In the genomic region with DNA sequence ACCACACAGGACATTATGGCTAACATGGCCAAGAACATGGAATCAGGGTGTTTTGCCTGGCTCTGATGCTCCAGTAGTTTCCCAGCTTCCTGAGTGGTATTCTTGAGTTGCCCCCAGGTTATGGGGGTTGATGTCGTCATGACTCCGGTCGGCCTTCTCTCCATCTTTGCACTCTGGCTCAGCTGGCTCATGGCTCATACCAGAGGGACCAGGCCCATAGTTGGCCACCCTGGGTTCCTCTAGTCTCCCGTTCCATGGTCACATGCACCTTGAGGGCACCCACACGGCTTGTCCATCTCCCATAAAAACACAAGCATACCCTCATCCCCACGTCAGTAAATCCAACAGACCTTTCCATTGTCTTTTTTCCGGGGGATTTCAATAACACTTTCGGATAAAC, we compare ENCODE assay signal across 32 cellular contexts.
"Had no signal": no experiment of that assay in that cellular context is flagged by ENCODE, and none has a peak within 500 bp of the region (broad histone marks: within the 10 kb centered on the region; RNA-seq: fewer than 3 reads in every experiment).

No MANE protein-coding gene starts in this region.

- H3K27ac ChIP-seq: adrenal gland, ascending aorta, breast epithelium, cardiac muscle cell, coronary artery, dorsolateral prefrontal cortex, foreskin keratinocyte, gastrocnemius medialis, heart left ventricle had no signal

- H3K36me3 ChIP-seq: adrenal gland, ascending aorta, breast epithelium, cardiac muscle cell, gastrocnemius medialis, heart left ventricle had no signal

- H3K9me3 ChIP-seq: adrenal gland, ascending aorta, breast epithelium, gastrocnemius medialis, heart left ventricle had no signal

- H3K4me3 ChIP-seq: adrenal gland, ascending aorta, breast epithelium, cardiac muscle cell, coronary artery, dorsolateral prefrontal cortex, gastrocnemius medialis, heart left ventricle had no signal

- DNase-seq: activated CD4-positive, alpha-beta memory T cell treated with anti-CD3 and anti-CD28 coated beads, Interleukin-2, amount 10 ng/mL, durations not matched to agents 7 days and 5 days; activated CD4-positive, alpha-beta T cell treated with anti-CD3 and anti-CD28 coated beads for 36 hours; activated CD4-positive, alpha-beta T cell treated with anti-CD3 and anti-CD28 coated beads, Interleukin-2, amount 10 ng/mL, durations not matched to agents 7 days and 5 days; activated CD4-positive, alpha-beta T cell treated with anti-CD3 and anti-CD28 coated beads, Interleukin-2, amount 50 U/mL, for 4 hours; activated CD4-positive, CD25-positive, alpha-beta regulatory T cell; activated CD4-positive, CD25-positive, alpha-beta regulatory T cell treated with anti-CD3 and anti-CD28 coated beads, Interleukin-2, amount 50 U/mL, for 72 hours; activated CD8-positive, alpha-beta memory T cell treated with anti-CD3 and anti-CD28 coated beads, Interleukin-2, amount 50 U/mL, for 48 hours; activated gamma-delta T cell; activated naive CD4-positive, alpha-beta T cell; activated naive CD4-positive, alpha-beta T cell treated with anti-CD3 and anti-CD28 coated beads, Interleukin-2, amount 10 ng/mL, durations not matched to agents 7 days and 5 days; activated T-cell treated with anti-CD3 and anti-CD28 coated beads for 4 hours; activated T-cell treated with anti-CD3 and anti-CD28 coated beads, Interleukin-2, amount 50 U/mL, for 24 hours; activated T-cell treated with anti-CD3 and anti-CD28 coated beads, Interleukin-2, amount 50 U/mL, for 72 hours; central memory CD4-positive, alpha-beta T cell; cerebellar nuclear complex; dorsolateral prefrontal cortex; effector memory CD4-positive, alpha-beta T cell; endodermal cell; foreskin keratinocyte; gastrocnemius medialis; glutamatergic neuron; heart left ventricle; T-helper 1 cell; T-helper 17 cell; T1000 had no signal

- ATAC-seq: activated CD4-positive, alpha-beta T cell treated with anti-CD3 and anti-CD28 coated beads for 36 hours; activated naive CD4-positive, alpha-beta T cell treated with anti-CD3 and anti-CD28 coated beads, Interleukin-2, amount 50 U/mL, for 72 hours; activated T-cell treated with anti-CD3 and anti-CD28 coated beads, Interleukin-2, amount 50 U/mL, for 72 hours; esophagus mucosa; foreskin keratinocyte; gastrocnemius medialis; heart left ventricle; T-helper 17 cell had no signal

- H3K27me3 ChIP-seq: adrenal gland, ascending aorta, breast epithelium, cardiac muscle cell, dorsolateral prefrontal cortex, gastrocnemius medialis, heart left ventricle had no signal

- H3K4me1 ChIP-seq: ascending aorta, breast epithelium had no signal
